In genomic region chr14:67718265-67718664, GRCh38 we compare ENCODE assay signal across 1 cellular context.
TF ChIP-seq lines count a peak whose summit lies in the region.

No MANE protein-coding gene starts in this region.

TF ChIP-seq in HepG2, 621 proteins besides CTCF, POLR2A, EP300 and RAD21 (continued from another document):
- TF ChIP-seq IKZF5 (CRISPR knock-in tag; IDR thresholded peaks at IDR 0.05) (no peak), EZH2 (conservative IDR thresholded peaks at IDR 0.05; ENCODE audit: low read depth, low read length) (no peak), ZNF33B (CRISPR knock-in tag; IDR thresholded peaks at IDR 0.05) (no peak), NCOA2 (CRISPR knock-in tag; IDR thresholded peaks at IDR 0.05) (no peak), ZNF703 (CRISPR knock-in tag; IDR thresholded peaks at IDR 0.05; ENCODE audit: borderline replicate concordance) (no peak), SOX6 (IDR thresholded peaks at IDR 0.05) (no peak), SOX6 (CRISPR knock-in tag; IDR thresholded peaks at IDR 0.05) (0 out of 2 replicates have a peak, but pooled peaks have one; percentile 17), CAMTA2 (CRISPR knock-in tag; IDR thresholded peaks at IDR 0.05; ENCODE audit: borderline replicate concordance) (no peak), ZNF333 (CRISPR knock-in tag; IDR thresholded peaks at IDR 0.05; ENCODE audit: borderline replicate concordance) (no peak), CBFB (CRISPR knock-in tag; IDR thresholded peaks at IDR 0.05) (no peak), HNF4G (IDR thresholded peaks at IDR 0.05; ENCODE audit: borderline replicate concordance, low read depth, low read length) (no peak), HNF4G (CRISPR knock-in tag; IDR thresholded peaks at IDR 0.05; ENCODE audit: borderline replicate concordance, low read depth) (no peak), RBAK (CRISPR knock-in tag; IDR thresholded peaks at IDR 0.05) (no peak), SIN3A (IDR thresholded peaks at IDR 0.05; ENCODE audit: borderline replicate concordance, low read depth, low read length) (no peak), POLR2AphosphoS5 (IDR thresholded peaks at IDR 0.05; ENCODE audit: low read depth, low read length) (no peak), ZBTB7B (CRISPR knock-in tag; IDR thresholded peaks at IDR 0.05) (no peak), ZNF652 (CRISPR knock-in tag; IDR thresholded peaks at IDR 0.05; ENCODE audit: borderline replicate concordance, low read depth) (no peak), ZNF614 (CRISPR knock-in tag; IDR thresholded peaks at IDR 0.05; ENCODE audit: borderline replicate concordance) (0 out of 2 replicates have a peak, but pooled peaks have one; percentile 36), DPF2 (CRISPR knock-in tag; IDR thresholded peaks at IDR 0.05; ENCODE audit: borderline replicate concordance, low read depth) (no peak), THAP11 (CRISPR knock-in tag; IDR thresholded peaks at IDR 0.05) (0 out of 2 replicates have a peak, but pooled peaks have one; percentile 39), SP4 (CRISPR knock-in tag; IDR thresholded peaks at IDR 0.05) (no peak), ZBTB46 (CRISPR knock-in tag; IDR thresholded peaks at IDR 0.05; ENCODE audit: borderline replicate concordance) (no peak)
- TF ChIP-seq, protein P1, sequence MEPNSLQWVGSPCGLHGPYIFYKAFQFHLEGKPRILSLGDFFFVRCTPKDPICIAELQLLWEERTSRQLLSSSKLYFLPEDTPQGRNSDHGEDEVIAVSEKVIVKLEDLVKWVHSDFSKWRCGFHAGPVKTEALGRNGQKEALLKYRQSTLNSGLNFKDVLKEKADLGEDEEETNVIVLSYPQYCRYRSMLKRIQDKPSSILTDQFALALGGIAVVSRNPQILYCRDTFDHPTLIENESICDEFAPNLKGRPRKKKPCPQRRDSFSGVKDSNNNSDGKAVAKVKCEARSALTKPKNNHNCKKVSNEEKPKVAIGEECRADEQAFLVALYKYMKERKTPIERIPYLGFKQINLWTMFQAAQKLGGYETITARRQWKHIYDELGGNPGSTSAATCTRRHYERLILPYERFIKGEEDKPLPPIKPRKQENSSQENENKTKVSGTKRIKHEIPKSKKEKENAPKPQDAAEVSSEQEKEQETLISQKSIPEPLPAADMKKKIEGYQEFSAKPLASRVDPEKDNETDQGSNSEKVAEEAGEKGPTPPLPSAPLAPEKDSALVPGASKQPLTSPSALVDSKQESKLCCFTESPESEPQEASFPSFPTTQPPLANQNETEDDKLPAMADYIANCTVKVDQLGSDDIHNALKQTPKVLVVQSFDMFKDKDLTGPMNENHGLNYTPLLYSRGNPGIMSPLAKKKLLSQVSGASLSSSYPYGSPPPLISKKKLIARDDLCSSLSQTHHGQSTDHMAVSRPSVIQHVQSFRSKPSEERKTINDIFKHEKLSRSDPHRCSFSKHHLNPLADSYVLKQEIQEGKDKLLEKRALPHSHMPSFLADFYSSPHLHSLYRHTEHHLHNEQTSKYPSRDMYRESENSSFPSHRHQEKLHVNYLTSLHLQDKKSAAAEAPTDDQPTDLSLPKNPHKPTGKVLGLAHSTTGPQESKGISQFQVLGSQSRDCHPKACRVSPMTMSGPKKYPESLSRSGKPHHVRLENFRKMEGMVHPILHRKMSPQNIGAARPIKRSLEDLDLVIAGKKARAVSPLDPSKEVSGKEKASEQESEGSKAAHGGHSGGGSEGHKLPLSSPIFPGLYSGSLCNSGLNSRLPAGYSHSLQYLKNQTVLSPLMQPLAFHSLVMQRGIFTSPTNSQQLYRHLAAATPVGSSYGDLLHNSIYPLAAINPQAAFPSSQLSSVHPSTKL (CRISPR knock-in tag; IDR thresholded peaks at IDR 0.05), result 0 out of 2 replicates have a peak, but pooled peaks have one; percentile 14
- TF ChIP-seq, protein P2, sequence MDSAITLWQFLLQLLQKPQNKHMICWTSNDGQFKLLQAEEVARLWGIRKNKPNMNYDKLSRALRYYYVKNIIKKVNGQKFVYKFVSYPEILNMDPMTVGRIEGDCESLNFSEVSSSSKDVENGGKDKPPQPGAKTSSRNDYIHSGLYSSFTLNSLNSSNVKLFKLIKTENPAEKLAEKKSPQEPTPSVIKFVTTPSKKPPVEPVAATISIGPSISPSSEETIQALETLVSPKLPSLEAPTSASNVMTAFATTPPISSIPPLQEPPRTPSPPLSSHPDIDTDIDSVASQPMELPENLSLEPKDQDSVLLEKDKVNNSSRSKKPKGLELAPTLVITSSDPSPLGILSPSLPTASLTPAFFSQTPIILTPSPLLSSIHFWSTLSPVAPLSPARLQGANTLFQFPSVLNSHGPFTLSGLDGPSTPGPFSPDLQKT (CRISPR knock-in tag; IDR thresholded peaks at IDR 0.05; ENCODE audit: borderline replicate concordance), result no peak
- TF ChIP-seq, protein P3, sequence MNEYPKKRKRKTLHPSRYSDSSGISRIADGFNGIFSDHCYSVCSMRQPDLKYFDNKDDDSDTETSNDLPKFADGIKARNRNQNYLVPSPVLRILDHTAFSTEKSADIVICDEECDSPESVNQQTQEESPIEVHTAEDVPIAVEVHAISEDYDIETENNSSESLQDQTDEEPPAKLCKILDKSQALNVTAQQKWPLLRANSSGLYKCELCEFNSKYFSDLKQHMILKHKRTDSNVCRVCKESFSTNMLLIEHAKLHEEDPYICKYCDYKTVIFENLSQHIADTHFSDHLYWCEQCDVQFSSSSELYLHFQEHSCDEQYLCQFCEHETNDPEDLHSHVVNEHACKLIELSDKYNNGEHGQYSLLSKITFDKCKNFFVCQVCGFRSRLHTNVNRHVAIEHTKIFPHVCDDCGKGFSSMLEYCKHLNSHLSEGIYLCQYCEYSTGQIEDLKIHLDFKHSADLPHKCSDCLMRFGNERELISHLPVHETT (CRISPR knock-in tag; conservative IDR thresholded peaks at IDR 0.05), result no peak
- TF ChIP-seq, protein P4, sequence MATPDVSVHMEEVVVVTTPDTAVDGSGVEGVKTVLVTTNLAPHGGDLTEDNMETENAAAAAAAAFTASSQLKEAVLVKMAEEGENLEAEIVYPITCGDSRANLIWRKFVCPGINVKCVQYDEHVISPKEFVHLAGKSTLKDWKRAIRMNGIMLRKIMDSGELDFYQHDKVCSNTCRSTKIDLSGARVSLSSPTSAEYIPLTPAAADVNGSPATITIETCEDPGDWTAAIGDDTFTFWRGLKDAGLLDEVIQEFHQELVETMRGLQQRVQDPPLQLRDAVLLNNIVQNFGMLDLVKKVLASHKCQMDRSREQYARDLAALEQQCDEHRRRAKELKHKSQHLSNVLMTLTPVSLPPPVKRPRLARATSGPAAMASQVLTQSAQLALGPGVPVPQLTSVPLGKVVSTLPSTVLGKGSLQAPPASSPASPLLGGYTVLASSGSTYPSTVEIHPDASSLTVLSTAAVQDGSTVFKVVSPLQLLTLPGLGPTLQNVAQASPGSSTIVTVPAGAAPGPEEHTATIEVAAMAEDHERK (CRISPR knock-in tag; IDR thresholded peaks at IDR 0.05; ENCODE audit: low read depth), result no peak
- TF ChIP-seq, protein P5, sequence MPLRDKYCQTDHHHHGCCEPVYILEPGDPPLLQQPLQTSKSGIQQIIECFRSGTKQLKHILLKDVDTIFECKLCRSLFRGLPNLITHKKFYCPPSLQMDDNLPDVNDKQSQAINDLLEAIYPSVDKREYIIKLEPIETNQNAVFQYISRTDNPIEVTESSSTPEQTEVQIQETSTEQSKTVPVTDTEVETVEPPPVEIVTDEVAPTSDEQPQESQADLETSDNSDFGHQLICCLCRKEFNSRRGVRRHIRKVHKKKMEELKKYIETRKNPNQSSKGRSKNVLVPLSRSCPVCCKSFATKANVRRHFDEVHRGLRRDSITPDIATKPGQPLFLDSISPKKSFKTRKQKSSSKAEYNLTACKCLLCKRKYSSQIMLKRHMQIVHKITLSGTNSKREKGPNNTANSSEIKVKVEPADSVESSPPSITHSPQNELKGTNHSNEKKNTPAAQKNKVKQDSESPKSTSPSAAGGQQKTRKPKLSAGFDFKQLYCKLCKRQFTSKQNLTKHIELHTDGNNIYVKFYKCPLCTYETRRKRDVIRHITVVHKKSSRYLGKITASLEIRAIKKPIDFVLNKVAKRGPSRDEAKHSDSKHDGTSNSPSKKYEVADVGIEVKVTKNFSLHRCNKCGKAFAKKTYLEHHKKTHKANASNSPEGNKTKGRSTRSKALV (CRISPR knock-in tag; IDR thresholded peaks at IDR 0.05), result no peak
